In genomic region chr19:2239771-2240770, GRCh38 we compare ENCODE assay signal across 8 cellular contexts.
A peak's percentile ranks its signal among the peaks of the same experiment; 100 is the strongest.
DNase-seq lines count a peak whose midpoint lies in the region; ATAC-seq, FAIRE-seq and TF ChIP-seq lines count a peak whose summit lies in the region.

No MANE protein-coding gene starts in this region.

- no peak overlapping the region for H3K27ac ChIP-seq in duodenal mucosa (ENCODE audit: low read depth, low read length)

- H3K9ac ChIP-seq in duodenal mucosa (ENCODE audit: low read depth in 1 of 2, low read length in 2 of 2), result peak overlapping the region; percentile 48 to 57

- no peak for FAIRE-seq in H54 (lab: Jason Lieb, UNC)

- no peak for ATAC-seq in GM19467 (IDR thresholded peaks at IDR 0.05; ENCODE audit: unreplicated experiment)

- no peaks in the 10 kb centered on the region for H3K9me3 ChIP-seq in duodenal mucosa (ENCODE audit: control insufficient read depth in 1 of 2, low read length in 2 of 2)

- no peaks in the 10 kb centered on the region for H3K9me3 Mint-ChIP-seq in nephron

- H3K36me3 ChIP-seq in duodenal mucosa (ENCODE audit: control insufficient read depth in 1 of 2, insufficient read depth in 2 of 2, low read length in 2 of 2), result peaks cover 8 to 20% of the 10 kb centered on the region in 2 donors

- no peaks in the 10 kb centered on the region for H3K27me3 Mint-ChIP-seq in nephron (ENCODE audit: low read depth)

- H3K4me1 Mint-ChIP-seq in nephron, result peaks cover 60% of the 10 kb centered on the region

- peaks cover 72% of the 10 kb centered on the region in 2 donors for H3K4me1 ChIP-seq in duodenal mucosa (ENCODE audit: control insufficient read depth in 1 of 2, insufficient read depth in 2 of 2, low read length in 2 of 2)

- H3K27me3 ChIP-seq in duodenal mucosa (ENCODE audit: control insufficient read depth in 1 of 2, insufficient read depth in 2 of 2, low read length in 2 of 2), result no peaks in the 10 kb centered on the region

- DNase-seq in GF-D8 (lab: John Stamatoyannopoulos, UW), result peak; percentile 17
- DNase-seq in RPMI8226, result peak; percentile 51
- DNase-seq in hippocampal formation (lab: John Stamatoyannopoulos, UW), result no peak
- DNase-seq in H54 (ENCODE audit: insufficient read length, low spot score), result no peak
- no peak for DNase-seq in DMS114 treated with DMSO at 0.1 percent for 48 hours (lab: John Stamatoyannopoulos, UW; ENCODE audit: unreplicated experiment)

- peak overlapping the region; percentile 86 to 100 (median 97) for H3K4me3 Mint-ChIP-seq in nephron

- peak overlapping the region; percentile 94 to 100 (median 99) for H3K27ac Mint-ChIP-seq in nephron

- H3K36me3 Mint-ChIP-seq in nephron (ENCODE audit: low read depth), result peaks cover 30% of the 10 kb centered on the region

- H3K4me3 ChIP-seq in duodenal mucosa (ENCODE audit: low read depth in 1 of 2, low read length in 2 of 2), result peak overlapping the region; percentile 38 to 52

- TF ChIP-seq POLR2A in H54 (IDR thresholded peaks at IDR 0.05; ENCODE audit: low read depth, low read length), result no peak

- no peak for TF ChIP-seq CTCF in nephron (IDR thresholded peaks at IDR 0.05; ENCODE audit: unreplicated experiment in 3 of 3)

Comparison
In these comparisons a context has a peak if more than half of its experiments do, and no peak if none do; other contexts are left out.
1. DNase-seq: peak in GF-D8 (single experiment) and RPMI8226 (single experiment); none in hippocampal formation (0 of 2), H54 (single experiment) and DMS114 treated with DMSO at 0.1 percent for 48 hours (single experiment).